In genomic region chr5:155034145-155034744, GRCh38 we compare ENCODE assay signal across 2 cellular contexts. TPM values are rescaled to one million over a fixed set of nuclear protein-coding genes. Genes with fewer than 3 reads are reported as not detected.
"Had no signal": no experiment of that assay in that cellular context is flagged by ENCODE, and none has a peak within 500 bp of the region (broad histone marks: within the 10 kb centered on the region; RNA-seq: fewer than 3 reads in every experiment).

No MANE protein-coding gene starts in this region.

RNA-seq across cellular contexts. Expression of gene KIF4B, which starts 20.7 kb away (rescaled TPM):
- total RNA-seq: GM23338, HT1080 had no signal
